In genomic region chr6:39152247-39152646, GRCh38 we compare ENCODE assay signal across 1 cellular context.
A peak's percentile ranks its signal among the peaks of the same experiment; 100 is the strongest.
TF ChIP-seq lines count a peak whose summit lies in the region.

No MANE protein-coding gene starts in this region.

TF ChIP-seq in GM12878, 131 proteins besides CTCF, POLR2A, EP300 and RAD21 (continued from another document):
- TF ChIP-seq SPI1 (IDR thresholded peaks at IDR 0.05; ENCODE audit: borderline replicate concordance, insufficient read depth, low read depth, low read length) (peak; percentile 48; the same call in 1 of the 2 replicates), USF2 (IDR thresholded peaks at IDR 0.05; ENCODE audit: borderline replicate concordance, low read depth, low read length) (no peak), BRCA1 (IDR thresholded peaks at IDR 0.05; ENCODE audit: low read depth, low read length) (no peak), TBL1XR1 (IDR thresholded peaks at IDR 0.05; ENCODE audit: low read depth, low read length) (no peak)
